22 cellular contexts compared by ENCODE assay signal in genomic region chr4:68070302-68070701, GRCh38. TPM values are rescaled to one million over a fixed set of nuclear protein-coding genes. Genes with fewer than 3 reads are reported as not detected.
"Had no signal": no experiment of that assay in that cellular context is flagged by ENCODE, and none has a peak within 500 bp of the region (broad histone marks: within the 10 kb centered on the region; RNA-seq: fewer than 3 reads in every experiment).

No MANE protein-coding gene starts in this region.

- H3K27me3 ChIP-seq: gastrocnemius medialis had no signal

- H3K9me3 Mint-ChIP-seq: type B pancreatic cell had no signal

- H3K4me1 ChIP-seq: esophagus muscularis mucosa, gastrocnemius medialis had no signal

- H3K9me3 ChIP-seq: esophagus muscularis mucosa, gastrocnemius medialis, mucosa of descending colon had no signal

- H3K36me3 Mint-ChIP-seq: natural killer cell, type B pancreatic cell had no signal

- H3K27ac Mint-ChIP-seq: natural killer cell, type B pancreatic cell had no signal

- H3K27ac ChIP-seq: dorsolateral prefrontal cortex, epithelial cell of prostate, esophagus muscularis mucosa, gastrocnemius medialis, skin epidermis had no signal

- H3K4me3 Mint-ChIP-seq: natural killer cell, neural crest cell, type B pancreatic cell had no signal

- H3K27me3 Mint-ChIP-seq: type B pancreatic cell had no signal

- H3K36me3 ChIP-seq: esophagus muscularis mucosa, gastrocnemius medialis had no signal

- H3K4me3 ChIP-seq: dorsolateral prefrontal cortex, esophagus muscularis mucosa, gastrocnemius medialis, mucosa of descending colon, skin epidermis had no signal

- H3K4me1 Mint-ChIP-seq: natural killer cell had no signal

- DNase-seq: cortex of kidney; dorsolateral prefrontal cortex; effector CD8-positive, alpha-beta T cell; gastrocnemius medialis; kidney glomerular epithelial cell; mucosa of descending colon; natural killer cell; posterior cingulate gyrus; stimulated activated CD4-positive, alpha-beta T cell treated with anti-CD3 and anti-CD28 coated beads, Interleukin-2, amount 100 ng/mL, for 24 hours; stimulated activated CD4-positive, alpha-beta T cell treated with anti-CD3 and anti-CD28 coated beads, Interleukin-4, amount 100 ng/mL, for 4 hours; stimulated activated naive CD4-positive, alpha-beta T cell treated with Interleukin-2 at 50 U/mL for 16 hours had no signal

RNA-seq across cellular contexts. Expression of gene TMPRSS11F, which starts 59.4 kb away (rescaled TPM):
- total RNA-seq: esophagus muscularis mucosa, fibroblast of villous mesenchyme, gastrocnemius medialis, liver, lung microvascular endothelial cell, mucosa of descending colon, natural killer cell, neural crest cell, osteocyte, pulmonary artery endothelial cell, sciatic nerve had no signal
- polyA plus RNA-seq: liver had no signal
